ENCODE assay signal across 11 cellular contexts in the genomic region with DNA sequence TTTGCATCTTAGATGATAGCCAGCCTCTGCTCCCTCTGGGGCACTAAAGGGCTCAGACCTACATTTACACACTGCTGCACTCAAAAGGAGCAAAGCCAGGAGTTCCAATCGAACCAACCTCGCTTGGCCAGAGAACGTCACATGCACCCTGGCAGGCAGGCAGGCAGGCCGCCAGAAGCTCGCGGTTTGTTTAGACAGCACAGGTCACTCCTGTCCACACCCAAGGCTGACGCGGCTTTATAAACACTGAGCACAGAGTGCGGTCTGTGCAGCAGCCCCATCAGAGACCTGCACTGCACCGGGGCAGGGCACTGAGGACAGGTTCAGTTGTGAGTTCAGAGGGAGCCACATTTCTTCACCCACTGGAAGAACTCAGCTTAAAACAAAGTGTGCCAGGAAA.
DNase-seq lines count a peak whose midpoint lies in the region; ATAC-seq, FAIRE-seq and TF ChIP-seq lines count a peak whose summit lies in the region.
"Had no signal": no experiment of that assay in that cellular context is flagged by ENCODE, and none has a peak within 500 bp of the region (broad histone marks: within the 10 kb centered on the region; RNA-seq: fewer than 3 reads in every experiment).

No MANE protein-coding gene starts in this region.

- H3K27me3 ChIP-seq in small intestine (ENCODE audit: control insufficient read depth in 2 of 2, insufficient read depth in 2 of 2, low read length in 2 of 2) = no peaks in the 10 kb centered on the region

- no peaks in the 10 kb centered on the region for H3K4me1 ChIP-seq in small intestine (ENCODE audit: control insufficient read depth in 2 of 2, insufficient read depth in 1 of 2, low read depth in 1 of 2, low read length in 1 of 2)

- no peak for TF ChIP-seq CTCF in type B pancreatic cell (conservative IDR thresholded peaks at IDR 0.05)

- ATAC-seq in HG03469 (IDR thresholded peaks at IDR 0.05; ENCODE audit: unreplicated experiment) (no peak), HG02970 (IDR thresholded peaks at IDR 0.05; ENCODE audit: low FRiP score, unreplicated experiment) (no peak)

- no peaks in the 10 kb centered on the region for H3K36me3 Mint-ChIP-seq in type B pancreatic cell

- H3K4me1 Mint-ChIP-seq in type B pancreatic cell (ENCODE audit: unreplicated experiment) = peaks cover 17% of the 10 kb centered on the region

- no peaks in the 10 kb centered on the region for H3K36me3 ChIP-seq in small intestine (ENCODE audit: control insufficient read depth in 2 of 2, insufficient read depth in 2 of 2, low read length in 2 of 2)

- no peaks in the 10 kb centered on the region for H3K27me3 Mint-ChIP-seq in type B pancreatic cell

- H3K9me3 Mint-ChIP-seq in type B pancreatic cell = no peaks in the 10 kb centered on the region

- DNase-seq in HT1080 (ENCODE audit: low read depth) (peak; percentile 83), SHP77 treated with DMSO at 0.1 percent for 48 hours (lab: John Stamatoyannopoulos, UW) (peak; percentile 60), glomerular visceral epithelial cell (ENCODE audit: extremely low spot score) (peak; percentile 85), small intestine (peak; percentile 87), NCI-H2107 treated with DMSO at 0.1 percent for 48 hours (lab: John Stamatoyannopoulos, UW; ENCODE audit: unreplicated experiment) (no peak), type B pancreatic cell (ENCODE audit: extremely low spot score, unreplicated experiment) (no peak)
- DNase-seq: NCI-H524 treated with DMSO at 0.1 percent for 48 hours had no signal

- WGBS in small intestine, 3 donors = 17 to 43% (median 38%) methylated on average over 8 to 10 of the region's 10 CpGs

- no peak overlapping the region for H3K27ac ChIP-seq in small intestine (ENCODE audit: low read depth in 1 of 2, low read length in 1 of 2)
- H3K27ac ChIP-seq: skin epidermis had no signal

- H3K9me3 ChIP-seq in small intestine (ENCODE audit: control insufficient read depth, low read depth) = no peaks in the 10 kb centered on the region

- no peak overlapping the region for H3K4me3 ChIP-seq in small intestine (ENCODE audit: low read depth in 1 of 2, low read length in 2 of 2)
- H3K4me3 ChIP-seq: skin epidermis had no signal

- H3K27ac Mint-ChIP-seq in type B pancreatic cell = no peak overlapping the region

- no peak overlapping the region for H3K4me3 Mint-ChIP-seq in type B pancreatic cell

- no peak for FAIRE-seq in small intestine (lab: Jason Lieb, UNC)
- FAIRE-seq: frontal cortex had no signal

Comparison
In these comparisons a context has a peak if more than half of its experiments do, and no peak if none do; other contexts are left out.
1. DNase-seq: peak in HT1080 (single experiment), SHP77 treated with DMSO at 0.1 percent for 48 hours (single experiment), glomerular visceral epithelial cell (single experiment) and small intestine (single experiment); none in NCI-H2107 treated with DMSO at 0.1 percent for 48 hours (single experiment) and type B pancreatic cell (single experiment).